ENCODE assay signal across 1 cellular context in genomic region chr15:91947370-91947769, GRCh38.
TF ChIP-seq lines count a peak whose summit lies in the region.

No MANE protein-coding gene starts in this region.

TF ChIP-seq in HepG2, 621 proteins besides CTCF, POLR2A, EP300 and RAD21 (continued from another document):
- TF ChIP-seq TEF (CRISPR knock-in tag; IDR thresholded peaks at IDR 0.05), result no peak
- TF ChIP-seq SMC3 (IDR thresholded peaks at IDR 0.05; ENCODE audit: low read length), result no peak
- TF ChIP-seq ZNF576 (CRISPR knock-in tag; IDR thresholded peaks at IDR 0.05), result no peak
- TF ChIP-seq RFXAP (CRISPR knock-in tag; IDR thresholded peaks at IDR 0.05; ENCODE audit: borderline replicate concordance), result no peak
